In the genomic region with DNA sequence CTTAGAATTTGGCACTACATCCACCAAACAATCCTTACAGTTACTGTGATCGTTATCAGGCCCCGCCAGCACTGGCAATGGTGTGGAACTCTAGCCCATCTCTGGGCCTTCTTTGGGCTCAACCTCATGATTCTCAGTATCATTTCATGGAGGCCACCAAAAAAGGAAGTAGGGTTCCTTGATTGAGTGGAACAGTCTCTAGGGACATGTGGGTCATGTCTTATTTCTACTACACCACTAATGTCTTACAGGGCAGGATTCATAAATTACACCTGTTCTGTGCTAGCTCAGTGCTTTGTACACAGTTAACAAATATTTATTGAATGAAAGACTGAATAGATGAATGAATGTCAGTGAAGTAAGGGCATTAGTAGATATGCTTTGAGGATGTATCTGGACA, we compare ENCODE assay signal across 13 cellular contexts. TPM values are rescaled to one million over a fixed set of nuclear protein-coding genes. Genes with fewer than 3 reads are reported as not detected.
DNase-seq lines count a peak whose midpoint lies in the region; ATAC-seq and TF ChIP-seq lines count a peak whose summit lies in the region.
"Had no signal": no experiment of that assay in that cellular context is flagged by ENCODE, and none has a peak within 500 bp of the region (broad histone marks: within the 10 kb centered on the region; RNA-seq: fewer than 3 reads in every experiment).

No MANE protein-coding gene starts in this region.

- TF ChIP-seq CTCF in chondrocyte (IDR thresholded peaks at IDR 0.05) (no peak), esophagus muscularis mucosa (IDR thresholded peaks at IDR 0.05) (no peak)

- no peak for TF ChIP-seq POLR2A in esophagus muscularis mucosa (IDR thresholded peaks at IDR 0.05; ENCODE audit: low read depth)

- TF ChIP-seq EP300 in esophagus muscularis mucosa (IDR thresholded peaks at IDR 0.05) = no peak

- no peaks in the 10 kb centered on the region for H3K9me3 Mint-ChIP-seq in chondrocyte (ENCODE audit: low read depth)
- H3K9me3 Mint-ChIP-seq: activated naive CD8-positive, alpha-beta T cell treated with anti-CD3 and anti-CD28 coated beads, Interleukin-2, amount 10 ng/mL, durations not matched to agents 7 days and 5 days had no signal

- H3K27ac Mint-ChIP-seq in chondrocyte (ENCODE audit: unreplicated experiment) = peak overlapping the region; percentile 33
- H3K27ac Mint-ChIP-seq: activated naive CD8-positive, alpha-beta T cell treated with anti-CD3 and anti-CD28 coated beads, Interleukin-2, amount 10 ng/mL, durations not matched to agents 7 days and 5 days had no signal

- WGBS in esophagus muscularis mucosa = 91% methylated on average over 2 of the region's 2 CpGs

- intact Hi-C loops in esophagus muscularis mucosa (cut with DNase I) = no loop called here

- no peaks in the 10 kb centered on the region for H3K4me1 ChIP-seq in esophagus muscularis mucosa

- ATAC-seq in GM18519 (IDR thresholded peaks at IDR 0.05; ENCODE audit: low FRiP score, unreplicated experiment) = peak; percentile 85
- peak; percentile 80 for ATAC-seq in GM21447 (IDR thresholded peaks at IDR 0.05; ENCODE audit: unreplicated experiment)
- peak; percentile 88 for ATAC-seq in HG03103 (IDR thresholded peaks at IDR 0.05; ENCODE audit: low read depth, unreplicated experiment)
- ATAC-seq in HG03039 (IDR thresholded peaks at IDR 0.05; ENCODE audit: unreplicated experiment) = no peak
- ATAC-seq: HCT116 had no signal

- H3K4me3 ChIP-seq in esophagus muscularis mucosa (no peak overlapping the region), MG63 (no peak overlapping the region)
- H3K4me3 ChIP-seq: stomach had no signal

- H3K36me3 ChIP-seq in esophagus muscularis mucosa (peaks cover 76 to 100% (median 96%) of the 10 kb centered on the region in 4 donors), MG63 (peaks cover 94% of the 10 kb centered on the region)

- H3K4me3 Mint-ChIP-seq in chondrocyte (ENCODE audit: unreplicated experiment) = no peak overlapping the region
- H3K4me3 Mint-ChIP-seq: activated naive CD8-positive, alpha-beta T cell treated with anti-CD3 and anti-CD28 coated beads, Interleukin-2, amount 10 ng/mL, durations not matched to agents 7 days and 5 days had no signal

- no peaks in the 10 kb centered on the region for H3K27me3 ChIP-seq in esophagus muscularis mucosa
- no peaks in the 10 kb centered on the region for H3K27me3 ChIP-seq in MG63
- H3K27me3 ChIP-seq: stomach had no signal

- peaks cover 58% of the 10 kb centered on the region for H3K36me3 Mint-ChIP-seq in chondrocyte (ENCODE audit: low read depth)

- no peak for DNase-seq in chondrocyte (ENCODE audit: low spot score)
- no peak for DNase-seq in central memory CD4-positive, alpha-beta T cell
- DNase-seq in esophagus muscularis mucosa (ENCODE audit: extremely low spot score) = no peak
- no peak for DNase-seq in MG63
- DNase-seq: activated naive CD8-positive, alpha-beta T cell treated with anti-CD3 and anti-CD28 coated beads, Interleukin-2, amount 10 ng/mL, durations not matched to agents 7 days and 5 days; effector memory CD4-positive, alpha-beta T cell; NCI-H1417 treated with DMSO at 0.1 percent for 48 hours; stomach had no signal

- H3K27me3 Mint-ChIP-seq in chondrocyte (ENCODE audit: low read depth) = no peaks in the 10 kb centered on the region
- H3K27me3 Mint-ChIP-seq: activated naive CD8-positive, alpha-beta T cell treated with anti-CD3 and anti-CD28 coated beads, Interleukin-2, amount 10 ng/mL, durations not matched to agents 7 days and 5 days had no signal

- H3K9me3 ChIP-seq in esophagus muscularis mucosa (no peaks in the 10 kb centered on the region), MG63 (no peaks in the 10 kb centered on the region)
- H3K9me3 ChIP-seq: stomach had no signal

- H3K27ac ChIP-seq in esophagus muscularis mucosa (replicated peaks in 1 of 4) = no peak overlapping the region
- H3K27ac ChIP-seq: stomach had no signal

- H3K4me1 Mint-ChIP-seq in chondrocyte (ENCODE audit: low read depth) = peaks cover 2% of the 10 kb centered on the region

RNA-seq across cellular contexts. Expression of gene AP3M1, which starts 53.9 kb away (rescaled TPM):
- total RNA-seq in chondrocyte (31.2 to 37.0 TPM (median 31.7 TPM) in 3 replicates), esophagus muscularis mucosa (10 to 100 TPM; 26.5 to 36.4 (median 31.4) TPM)
- 3.6 and 5.5 TPM in 2 replicates for total RNA-seq in MG63 (2014; rRNA removed; shearing (Covaris generic); ENCODE audit: low replicate concordance)

RNA-seq across cellular contexts. Expression of gene ADK, which starts 54.2 kb away (rescaled TPM):
- total RNA-seq in chondrocyte (29.6 to 44.8 TPM (median 31.9 TPM) in 3 replicates), esophagus muscularis mucosa (10 to 100 TPM; 20.2 to 23.3 (median 21.2) TPM)
- total RNA-seq in MG63 (2014; rRNA removed; shearing (Covaris generic); ENCODE audit: low replicate concordance) = 18.1 and 26.5 TPM in 2 replicates
